ENCODE assay signal across 7 cellular contexts in the genomic region with DNA sequence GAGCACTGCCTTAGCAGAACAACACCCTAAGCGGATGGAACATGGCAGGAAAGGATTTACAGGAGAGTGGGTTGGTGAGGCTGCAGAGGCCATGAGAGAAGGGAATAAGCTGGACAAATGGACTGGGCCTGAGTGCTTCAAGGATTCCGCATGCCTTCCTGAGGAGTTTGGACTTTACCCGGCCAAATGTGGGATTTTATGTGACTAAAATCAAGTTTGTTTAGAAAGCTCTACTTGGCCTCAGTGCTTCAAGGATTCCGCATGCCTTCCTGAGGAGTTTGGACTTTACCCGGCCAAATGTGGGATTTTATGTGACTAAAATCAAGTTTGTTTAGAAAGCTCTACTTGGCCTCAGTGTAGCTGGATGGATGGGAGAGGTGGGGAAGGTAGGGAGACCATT. TPM values are rescaled to one million over a fixed set of nuclear protein-coding genes. Genes with fewer than 3 reads are reported as not detected.
DNase-seq lines count a peak whose midpoint lies in the region; ATAC-seq, FAIRE-seq and TF ChIP-seq lines count a peak whose summit lies in the region.
"Not testable (repeated sequence)": the region's sequence is repeated elsewhere in the genome, so short reads cannot be mapped to it uniquely, and the experiment has no call there.

No MANE protein-coding gene starts in this region.

- H3K4me1 Mint-ChIP-seq in CD4-positive, CD25-positive, alpha-beta regulatory T cell = peaks cover 34 to 67% (median 44%) of the 10 kb centered on the region in 4 donors
- peaks cover 60% of the 10 kb centered on the region for H3K4me1 Mint-ChIP-seq in activated CD4-positive, alpha-beta T cell treated with anti-CD3 and anti-CD28 coated beads for 36 hours

- 56% methylated on average over 5 of the region's 5 CpGs for WGBS in right lobe of liver (ENCODE audit: insufficient coverage, low coverage, low lambda C conversion rate, missing lambda C conversion rate)
- WGBS in thymus = 98% methylated on average over 4 of the region's 5 CpGs

- POLR2A ChIA-PET in activated CD4-positive, alpha-beta T cell treated with anti-CD3 and anti-CD28 coated beads for 36 hours (lab: Charles Lee) = interaction anchor here (1.4 kb wide), 1 partner anchor 9 kb away, joined by 3 read pairs; no protein-coding TSS in a partner anchor

- not testable (repeated sequence) for H3K4me3 ChIP-seq in CD4-positive, CD25-positive, alpha-beta regulatory T cell (ENCODE audit: low read depth, low read length); colonic mucosa; right lobe of liver; thymus (ENCODE audit: low read length)

- H3K4me1 ChIP-seq in CD4-positive, CD25-positive, alpha-beta regulatory T cell (ENCODE audit: control insufficient read depth, insufficient read depth, low read length, poor library complexity, severe bottlenecking) = peaks cover 40% of the 10 kb centered on the region
- not testable (repeated sequence) for H3K4me1 ChIP-seq in colonic mucosa; thymus (ENCODE audit: control insufficient read depth, insufficient read depth, low read length)
- H3K4me1 ChIP-seq in right lobe of liver = peaks cover 0 to 50% (median 13%) of the 10 kb centered on the region in 4 donors

- not testable (repeated sequence) for H3K27ac ChIP-seq in CD4-positive, CD25-positive, alpha-beta regulatory T cell (ENCODE audit: insufficient read depth, low read length, poor library complexity, severe bottlenecking); colonic mucosa; right lobe of liver
- H3K27ac ChIP-seq in thymus (ENCODE audit: low read depth) = peak overlapping the region; percentile 11

- CTCF ChIA-PET in activated CD4-positive, alpha-beta T cell treated with anti-CD3 and anti-CD28 coated beads for 36 hours (lab: Charles Lee) = interaction anchor here (1.0 to 1.8 kb wide), 3 partner anchors 8 to 51 kb away, joined by 3 to 11 read pairs (median 5); no protein-coding TSS in a partner anchor

- peak; percentile 15 for FAIRE-seq in H54 (lab: Jason Lieb, UNC)

- DNase-seq in CD4-positive, CD25-positive, alpha-beta regulatory T cell; H54 (ENCODE audit: insufficient read length, low spot score); activated CD4-positive, alpha-beta T cell treated with anti-CD3 and anti-CD28 coated beads for 36 hours; left colon; right lobe of liver: not testable (repeated sequence)
- peak; percentile 53 for DNase-seq in colonic mucosa

- H3K9me3 Mint-ChIP-seq in CD4-positive, CD25-positive, alpha-beta regulatory T cell; activated CD4-positive, alpha-beta T cell treated with anti-CD3 and anti-CD28 coated beads for 36 hours (ENCODE audit: low read depth): not testable (repeated sequence)

- TF ChIP-seq CTCF in colonic mucosa (IDR thresholded peaks at IDR 0.05); right lobe of liver (IDR thresholded peaks at IDR 0.05): not testable (repeated sequence)

- H3K27me3 ChIP-seq in CD4-positive, CD25-positive, alpha-beta regulatory T cell (ENCODE audit: control insufficient read depth, insufficient read depth, low read length); colonic mucosa; right lobe of liver; thymus (ENCODE audit: control insufficient read depth, insufficient read depth): not testable (repeated sequence)

- not testable (repeated sequence) for H3K9ac ChIP-seq in colonic mucosa (ENCODE audit: low read depth in 2 of 2, low read length in 2 of 2)

- TF ChIP-seq POLR2A in H54 (IDR thresholded peaks at IDR 0.05; ENCODE audit: low read depth, low read length); right lobe of liver (IDR thresholded peaks at IDR 0.05): not testable (repeated sequence)

- not testable (repeated sequence) for H3K36me3 Mint-ChIP-seq in CD4-positive, CD25-positive, alpha-beta regulatory T cell; activated CD4-positive, alpha-beta T cell treated with anti-CD3 and anti-CD28 coated beads for 36 hours (ENCODE audit: low read depth)

- not testable (repeated sequence) for H3K36me3 ChIP-seq in CD4-positive, CD25-positive, alpha-beta regulatory T cell (ENCODE audit: control insufficient read depth, insufficient read depth, low read length); colonic mucosa; right lobe of liver; thymus (ENCODE audit: control insufficient read depth, insufficient read depth)

- ATAC-seq in CD4-positive, CD25-positive, alpha-beta regulatory T cell (ENCODE audit: low read depth in 2 of 2); activated CD4-positive, alpha-beta T cell treated with anti-CD3 and anti-CD28 coated beads for 36 hours: not testable (repeated sequence)
- peak; percentile 76 for ATAC-seq in left colon
- ATAC-seq in right lobe of liver = peak in 3 of 4 donors; percentile 30 to 49 (median 42)

- intact Hi-C loops in activated CD4-positive, alpha-beta T cell treated with anti-CD3 and anti-CD28 coated beads for 36 hours (cut with DNase I, micrococcal nuclease); colonic mucosa (cut with DNase I); left colon (cut with DNase I, micrococcal nuclease); right lobe of liver (cut with DNase I): not testable (repeated sequence)

- not testable (repeated sequence) for H3K9me3 ChIP-seq in CD4-positive, CD25-positive, alpha-beta regulatory T cell (ENCODE audit: control insufficient read depth in 2 of 2, low read length in 2 of 2); colonic mucosa; right lobe of liver; thymus (ENCODE audit: control insufficient read depth)

- H3K27me3 Mint-ChIP-seq in CD4-positive, CD25-positive, alpha-beta regulatory T cell; activated CD4-positive, alpha-beta T cell treated with anti-CD3 and anti-CD28 coated beads for 36 hours: not testable (repeated sequence)

- H3K4me3 Mint-ChIP-seq in CD4-positive, CD25-positive, alpha-beta regulatory T cell; activated CD4-positive, alpha-beta T cell treated with anti-CD3 and anti-CD28 coated beads for 36 hours: not testable (repeated sequence)

- peak overlapping the region in 2 of 3 donors; percentile 25 to 33 for H3K27ac Mint-ChIP-seq in CD4-positive, CD25-positive, alpha-beta regulatory T cell
- peak overlapping the region; percentile 29 for H3K27ac Mint-ChIP-seq in activated CD4-positive, alpha-beta T cell treated with anti-CD3 and anti-CD28 coated beads for 36 hours

RNA-seq across cellular contexts. Expression of gene SFMBT1, which starts 10.9 kb away (rescaled TPM):
- 31.4 TPM for total RNA-seq in CD4-positive, CD25-positive, alpha-beta regulatory T cell
- 10 to 100 TPM; 13.1 to 19.8 (median 15.6) TPM for polyA plus RNA-seq in CD4-positive, CD25-positive, alpha-beta regulatory T cell
- 10 to 100 TPM; 14.5 to 20.3 TPM for total RNA-seq in activated CD4-positive, alpha-beta T cell treated with anti-CD3 and anti-CD28 coated beads for 36 hours
- total RNA-seq in colonic mucosa (10 to 100 TPM; 19.4 to 30.8 TPM), left colon (10 to 100 TPM; 18.8 to 32.0 TPM), right lobe of liver (10 to 100 TPM in 4 of 6 experiments, 1 to 10 TPM in 2; 9.2 to 14.0 (median 10.7) TPM)
- 6.2 TPM for polyA plus RNA-seq in thymus
